25 cellular contexts compared by ENCODE assay signal in the genomic region with DNA sequence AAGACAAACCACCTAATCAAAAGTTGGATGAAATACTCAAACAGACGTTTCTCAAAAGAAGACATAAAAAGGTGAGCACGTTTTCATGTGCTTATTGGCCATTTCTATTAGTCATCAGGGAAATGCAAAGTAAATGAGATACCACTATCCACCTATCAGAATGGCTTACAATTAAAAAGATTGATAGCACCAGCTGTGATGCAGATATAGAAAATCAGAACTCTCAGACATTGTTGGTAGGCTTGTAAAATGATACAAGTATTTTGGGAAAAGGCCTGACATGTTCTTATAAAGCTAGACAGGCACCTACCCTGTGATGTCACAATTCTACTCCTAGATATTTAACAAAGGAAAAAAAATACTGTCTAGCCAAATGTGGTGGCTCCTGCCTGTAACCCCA.
"Had no signal": no experiment of that assay in that cellular context is flagged by ENCODE, and none has a peak within 500 bp of the region (broad histone marks: within the 10 kb centered on the region; RNA-seq: fewer than 3 reads in every experiment).

No MANE protein-coding gene starts in this region.

- H3K27me3 ChIP-seq: SJCRH30 had no signal

- DNase-seq: activated CD4-positive, alpha-beta T cell treated with anti-CD3 and anti-CD28 coated beads, Interleukin-2, amount 10 ng/mL, durations not matched to agents 24 days and 14 days; activated CD4-positive, alpha-beta T cell treated with anti-CD3 and anti-CD28 coated beads, Interleukin-2, amount 50 U/mL, for 4 hours; activated CD8-positive, alpha-beta T cell treated with anti-CD3 and anti-CD28 coated beads for 36 hours; activated effector memory CD4-positive, alpha-beta T cell treated with Interleukin-2 at 50 U/mL for 16 hours; activated naive CD4-positive, alpha-beta T cell treated with anti-CD3 and anti-CD28 coated beads, Interleukin-2, amount 10 ng/mL, durations not matched to agents 7 days and 5 days; activated naive CD8-positive, alpha-beta T cell treated with anti-CD3 and anti-CD28 coated beads, Interleukin-2, amount 50 U/mL, for 24 hours; activated T-cell treated with anti-CD3 and anti-CD28 coated beads, Interleukin-2, amount 50 U/mL, for 24 hours; anterior cingulate cortex; caudate nucleus; cerebellar nuclear complex; Kasumi-1; KG1; MM.1S; NCI-H1092 treated with DMSO at 0.1 percent for 48 hours; NCI-H146; NCI-H187; NCI-H2171 treated with DMSO at 0.1 percent for 48 hours; NCI-H2227 treated with DMSO at 0.1 percent for 48 hours; NCI-H446; NCI-H524 treated with DMSO at 0.1 percent for 48 hours; NCI-H748 treated with DMSO at 0.1 percent for 48 hours; NK-92 treated with Interleukin-12 subunit alpha and Interleukin-12 subunit beta, amount 100 ng/mL, for 24 hours; T1000 had no signal

- H3K4me3 ChIP-seq: SJCRH30, SK-N-MC had no signal

- H3K27ac ChIP-seq: SJCRH30, SK-N-MC had no signal

- H3K36me3 ChIP-seq: SJCRH30 had no signal

- H3K9me3 ChIP-seq: SJCRH30 had no signal
